30 cellular contexts compared by ENCODE assay signal in the genomic region with DNA sequence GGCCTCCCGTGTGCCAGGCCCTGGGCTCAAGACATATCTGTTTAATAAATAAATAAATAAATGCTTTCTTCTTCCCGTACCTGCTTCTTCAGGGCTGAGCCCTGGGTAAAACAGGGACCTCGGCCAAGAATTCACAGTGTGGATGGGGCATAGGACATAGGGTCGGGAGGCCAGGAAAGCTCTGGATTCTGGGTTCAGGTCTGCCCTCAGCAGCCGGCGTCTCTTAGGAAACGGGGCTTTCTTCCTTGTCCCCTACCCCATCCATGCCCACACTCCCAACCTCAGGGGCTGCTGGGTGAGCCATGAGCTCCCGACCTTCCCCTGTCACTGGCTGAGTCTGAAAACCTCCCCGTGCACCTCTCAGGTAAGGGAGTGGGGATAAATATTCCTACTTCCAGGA. TPM values are rescaled to one million over a fixed set of nuclear protein-coding genes. Genes with fewer than 3 reads are reported as not detected.
"Had no signal": no experiment of that assay in that cellular context is flagged by ENCODE, and none has a peak within 500 bp of the region (broad histone marks: within the 10 kb centered on the region; RNA-seq: fewer than 3 reads in every experiment).

No MANE protein-coding gene starts in this region.

- H3K27me3 ChIP-seq: testis, thyroid gland, upper lobe of left lung, upper lobe of right lung, uterus, vagina had no signal

- H3K27ac ChIP-seq: stomach, suprapubic skin, testis, thoracic aorta, thyroid gland, tibial artery, tibial nerve, transverse colon, upper lobe of left lung, upper lobe of right lung, uterus, vagina had no signal

- H3K4me3 ChIP-seq: stomach, suprapubic skin, testis, thoracic aorta, thyroid gland, tibial artery, tibial nerve, transverse colon, upper lobe of left lung, upper lobe of right lung, uterus, vagina had no signal

- H3K27ac Mint-ChIP-seq: stimulated activated effector memory CD8-positive, alpha-beta T cell treated with anti-CD3 and anti-CD28 coated beads, Interleukin-12 subunit alpha, Interleukin-12 subunit beta, amount 100 ng/mL, for 72 hours; stimulated activated memory B cell treated with anti-CD40 and anti-IgM and Interleukin-4, amounts not matched to agents 10 μg/mL and 1 μg/mL and 100 μg/mL, for 72 hours; stimulated activated naive B cell treated with anti-CD40 and anti-IgM and Interleukin-4, amounts not matched to agents 10 μg/mL and 1 μg/mL and 100 μg/mL, for 72 hours; stimulated activated naive CD8-positive, alpha-beta T cell treated with anti-CD3 and anti-CD28 coated beads, Interleukin-15, Interleukin-2, amounts not matched to agents 100 ng/mL and 50 ng/mL, for 24 hours; type B pancreatic cell had no signal

- ATAC-seq: stimulated activated effector memory CD8-positive, alpha-beta T cell treated with anti-CD3 and anti-CD28 coated beads, Interleukin-12 subunit alpha, Interleukin-12 subunit beta, amount 100 ng/mL, for 72 hours; stimulated activated memory B cell treated with anti-CD40 and anti-IgM and Interleukin-4, amounts not matched to agents 10 μg/mL and 1 μg/mL and 100 μg/mL, for 72 hours; stimulated activated naive B cell treated with anti-CD40 and anti-IgM and Interleukin-4, amounts not matched to agents 10 μg/mL and 1 μg/mL and 100 μg/mL, for 72 hours; stimulated activated naive CD8-positive, alpha-beta T cell treated with anti-CD3 and anti-CD28 coated beads, Interleukin-15, amount 100 ng/mL, for 72 hours; stimulated activated naive CD8-positive, alpha-beta T cell treated with anti-CD3 and anti-CD28 coated beads, Interleukin-15, Interleukin-2, amounts not matched to agents 100 U/mL and 50 U/mL, for 24 hours; upper lobe of right lung had no signal

- H3K36me3 Mint-ChIP-seq: stimulated activated effector memory CD8-positive, alpha-beta T cell treated with anti-CD3 and anti-CD28 coated beads, Interleukin-12 subunit alpha, Interleukin-12 subunit beta, amount 100 ng/mL, for 72 hours; stimulated activated memory B cell treated with anti-CD40 and anti-IgM and Interleukin-4, amounts not matched to agents 10 μg/mL and 1 μg/mL and 100 μg/mL, for 72 hours; type B pancreatic cell had no signal

- H3K4me1 ChIP-seq: stomach, suprapubic skin, testis, tibial artery, tibial nerve, transverse colon, upper lobe of left lung, upper lobe of right lung, uterus, vagina had no signal

- H3K36me3 ChIP-seq: stomach, suprapubic skin, thoracic aorta, thyroid gland, tibial artery, tibial nerve, transverse colon, upper lobe of left lung, upper lobe of right lung, uterus, vagina had no signal

- FAIRE-seq: urothelium cell line had no signal

- H3K9me3 ChIP-seq: suprapubic skin, testis, thyroid gland, transverse colon, upper lobe of right lung, uterus, vagina had no signal

- H3K9me3 Mint-ChIP-seq: stimulated activated effector memory CD8-positive, alpha-beta T cell treated with anti-CD3 and anti-CD28 coated beads, Interleukin-12 subunit alpha, Interleukin-12 subunit beta, amount 100 ng/mL, for 72 hours; stimulated activated naive CD8-positive, alpha-beta T cell treated with anti-CD3 and anti-CD28 coated beads, Interleukin-15, amount 100 ng/mL, for 72 hours; stimulated activated naive CD8-positive, alpha-beta T cell treated with anti-CD3 and anti-CD28 coated beads, Interleukin-15, Interleukin-2, amounts not matched to agents 100 ng/mL and 50 ng/mL, for 24 hours; type B pancreatic cell had no signal

- DNase-seq: stimulated activated CD4-positive, alpha-beta T cell treated with anti-CD3 and anti-CD28 coated beads, Interleukin-2, amount 100 ng/mL, for 48 hours; stimulated activated CD4-positive, alpha-beta T cell treated with anti-CD3 and anti-CD28 coated beads, Interleukin-4, amount 100 ng/mL, for 1 hour; stimulated activated CD4-positive, alpha-beta T cell treated with anti-CD3 and anti-CD28 coated beads, Interleukin-4, amount 100 ng/mL, for 24 hours; stimulated activated CD4-positive, alpha-beta T cell treated with anti-CD3 and anti-CD28 coated beads, Interleukin-4, amount 100 ng/mL, for 4 hours; stimulated activated CD8-positive, alpha-beta memory T cell treated with anti-CD3 and anti-CD28 coated beads, Interleukin-4, amount 100 ng/mL, for 48 hours; stimulated activated naive B cell treated with anti-CD40 and anti-IgM and Interleukin-4, amounts not matched to agents 10 μg/mL and 1 μg/mL and 100 μg/mL, for 72 hours; stimulated activated naive CD4-positive, alpha-beta T cell; stimulated activated naive CD4-positive, alpha-beta T cell treated with Interleukin-2 at 50 U/mL for 16 hours; stimulated activated naive CD8-positive, alpha-beta T cell treated with anti-CD3 and anti-CD28 coated beads, Interleukin-15, amount 100 ng/mL, for 72 hours; stimulated activated naive CD8-positive, alpha-beta T cell treated with anti-CD3 and anti-CD28 coated beads, Interleukin-15, Interleukin-2, amounts not matched to agents 100 U/mL and 50 U/mL, for 24 hours; stomach; substantia nigra; testis; thyroid gland; tibial artery; transverse colon; trophoblast cell; upper lobe of left lung; upper lobe of right lung; uterus had no signal

- H3K4me3 Mint-ChIP-seq: stimulated activated effector memory CD8-positive, alpha-beta T cell treated with anti-CD3 and anti-CD28 coated beads, Interleukin-12 subunit alpha, Interleukin-12 subunit beta, amount 100 ng/mL, for 72 hours; stimulated activated memory B cell treated with anti-CD40 and anti-IgM and Interleukin-4, amounts not matched to agents 10 μg/mL and 1 μg/mL and 100 μg/mL, for 72 hours; stimulated activated naive B cell treated with anti-CD40 and anti-IgM and Interleukin-4, amounts not matched to agents 10 μg/mL and 1 μg/mL and 100 μg/mL, for 72 hours; stimulated activated naive CD8-positive, alpha-beta T cell treated with anti-CD3 and anti-CD28 coated beads, Interleukin-15, amount 100 ng/mL, for 72 hours; stimulated activated naive CD8-positive, alpha-beta T cell treated with anti-CD3 and anti-CD28 coated beads, Interleukin-15, Interleukin-2, amounts not matched to agents 100 ng/mL and 50 ng/mL, for 24 hours; type B pancreatic cell had no signal

- H3K4me1 Mint-ChIP-seq: stimulated activated effector memory CD8-positive, alpha-beta T cell treated with anti-CD3 and anti-CD28 coated beads, Interleukin-12 subunit alpha, Interleukin-12 subunit beta, amount 100 ng/mL, for 72 hours; stimulated activated memory B cell treated with anti-CD40 and anti-IgM and Interleukin-4, amounts not matched to agents 10 μg/mL and 1 μg/mL and 100 μg/mL, for 72 hours; stimulated activated naive B cell treated with anti-CD40 and anti-IgM and Interleukin-4, amounts not matched to agents 10 μg/mL and 1 μg/mL and 100 μg/mL, for 72 hours; stimulated activated naive CD8-positive, alpha-beta T cell treated with anti-CD3 and anti-CD28 coated beads, Interleukin-15, amount 100 ng/mL, for 72 hours had no signal

RNA-seq across cellular contexts. Expression of gene ALX4, which starts 55.7 kb away (rescaled TPM):
- total RNA-seq: stomach, thoracic aorta, transverse colon, upper lobe of left lung, upper lobe of right lung, ureter, vagina had no signal
- polyA plus RNA-seq: stomach had no signal
